In the genomic region with DNA sequence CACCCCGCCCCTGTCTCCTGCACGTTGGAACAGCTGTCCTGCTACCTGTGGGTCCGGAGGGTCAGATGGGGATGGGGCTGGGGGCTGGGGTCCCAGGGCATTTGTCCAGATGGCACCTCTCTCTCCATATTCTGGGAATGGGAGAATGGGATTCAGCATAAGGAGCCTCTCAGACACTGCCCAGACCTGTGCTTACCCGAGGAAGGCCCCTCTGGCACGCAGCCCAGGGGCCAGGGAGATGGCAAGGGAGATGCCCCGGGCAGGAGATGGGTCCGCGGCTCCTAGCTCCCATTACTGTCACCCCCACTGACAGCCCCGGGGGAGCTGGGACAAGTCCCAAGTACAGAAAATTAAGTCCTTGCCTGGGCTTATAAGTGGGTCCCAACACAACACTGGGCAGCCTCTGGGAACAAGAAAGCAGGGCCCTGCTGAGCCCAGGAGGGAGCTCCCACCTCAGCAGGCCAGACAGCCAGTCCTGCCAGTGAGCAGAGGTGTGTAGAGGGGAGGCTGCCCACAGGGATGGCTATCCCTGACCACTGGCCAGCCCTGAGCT, we compare ENCODE assay signal across 8 cellular contexts. TPM values are rescaled to one million over a fixed set of nuclear protein-coding genes. Genes with fewer than 3 reads are reported as not detected.
DNase-seq lines count a peak whose midpoint lies in the region; ATAC-seq and TF ChIP-seq lines count a peak whose summit lies in the region.

No MANE protein-coding gene starts in this region.

- H3K4me1 ChIP-seq in left ventricle myocardium inferior (peaks cover 98% of the 10 kb centered on the region), mammary epithelial cell (ENCODE audit: insufficient read depth, low read length) (peaks cover 65% of the 10 kb centered on the region), mesendoderm (ENCODE audit: control insufficient read depth, low read depth, low read length) (peaks cover 24% of the 10 kb centered on the region), aorta (ENCODE audit: control insufficient read depth in 1 of 2, insufficient read depth in 2 of 2, low read length in 2 of 2) (no peaks in the 10 kb centered on the region)

- CTCF ChIA-PET in mammary epithelial cell (lab: Charles Lee; ENCODE audit: low non-redundant PET), result no interaction called here

- no peak overlapping the region for H3K4me3 Mint-ChIP-seq in naive thymus-derived CD8-positive, alpha-beta T cell

- TF ChIP-seq CTCF in left ventricle myocardium inferior (IDR thresholded peaks at IDR 0.05; ENCODE audit: borderline replicate concordance), result no peak
- TF ChIP-seq CTCF in mammary epithelial cell (conservative IDR thresholded peaks at IDR 0.05 in 1 of 2, IDR thresholded peaks at IDR 0.05 in 1 of 2; ENCODE audit: extremely low read depth in 1 of 2, insufficient read depth in 1 of 2, low read depth in 1 of 2, low read length in 2 of 2), result no peak

- peak overlapping the region; percentile 78 for H3K56ac ChIP-seq in mesendoderm (ENCODE audit: low read length)

- H3K27me3 ChIP-seq in left ventricle myocardium inferior (ENCODE audit: low read depth) (no peaks in the 10 kb centered on the region), mammary epithelial cell (ENCODE audit: insufficient read depth, low read length) (no peaks in the 10 kb centered on the region), mesendoderm (ENCODE audit: insufficient read depth, low read length, poor library complexity) (no peaks in the 10 kb centered on the region), aorta (ENCODE audit: control insufficient read depth in 1 of 2, insufficient read depth in 2 of 2, low read length in 1 of 2) (no peaks in the 10 kb centered on the region)

- peak overlapping the region; percentile 66 for H3K23ac ChIP-seq in mesendoderm (ENCODE audit: low read length)

- H2AFZ ChIP-seq in mammary epithelial cell (ENCODE audit: low read depth, low read length), result no peak overlapping the region

- POLR2A ChIA-PET in naive thymus-derived CD8-positive, alpha-beta T cell (lab: Charles Lee), result interaction anchor here (0.8 to 1.2 kb wide), 2 partner anchors 27 to 41 kb away, joined by 3 read pairs; no protein-coding TSS in a partner anchor

- ATAC-seq in left cardiac atrium, result no peak
- ATAC-seq in aorta (ENCODE audit: low FRiP score), result no peak
- no peak for ATAC-seq in naive thymus-derived CD8-positive, alpha-beta T cell

- H3K27ac ChIP-seq in left ventricle myocardium inferior (replicated peaks) (peak overlapping the region; percentile 82), mammary epithelial cell (ENCODE audit: insufficient read depth, low read depth, low read length) (peak overlapping the region; percentile 23), mesendoderm (ENCODE audit: low read depth, low read length) (peak overlapping the region; percentile 31), aorta (ENCODE audit: low read depth in 1 of 2, low read length in 2 of 2) (peak overlapping the region; percentile 85 to 92)

- H3K9ac ChIP-seq in mammary epithelial cell (ENCODE audit: insufficient read depth, low read length) (no peak overlapping the region), mesendoderm (ENCODE audit: low read length) (peak overlapping the region; percentile 56)

- H3K4me3 ChIP-seq in left ventricle myocardium inferior (peak overlapping the region; percentile 75), mammary epithelial cell (replicated peaks in 1 of 3; ENCODE audit: insufficient read depth in 1 of 3, low read depth in 2 of 3, low read length in 3 of 3) (peak overlapping the region in 2 of 3 experiments; percentile 53 to 54), mesendoderm (ENCODE audit: low read length) (no peak overlapping the region), aorta (ENCODE audit: low read length in 2 of 2) (peak overlapping the region; percentile 33 to 73)

- no peaks in the 10 kb centered on the region for H3K36me3 ChIP-seq in left ventricle myocardium inferior
- H3K36me3 ChIP-seq in mammary epithelial cell (ENCODE audit: insufficient read depth, low read length), result no peaks in the 10 kb centered on the region
- no peaks in the 10 kb centered on the region for H3K36me3 ChIP-seq in mesendoderm (ENCODE audit: control insufficient read depth, insufficient read depth, low read length)
- H3K36me3 ChIP-seq in aorta (ENCODE audit: control insufficient read depth in 1 of 2, insufficient read depth in 2 of 2, low read length in 1 of 2), result no peaks in the 10 kb centered on the region

- H3K36me3 Mint-ChIP-seq in naive thymus-derived CD8-positive, alpha-beta T cell, result peaks cover 0 to 4% (median 0%) of the 10 kb centered on the region in 3 donors

- H4K5ac ChIP-seq in mesendoderm (ENCODE audit: low read length), result no peak overlapping the region

- H3K4ac ChIP-seq in mesendoderm (ENCODE audit: low read depth, low read length), result peak overlapping the region; percentile 25

- peak overlapping the region; percentile 5 for H3K18ac ChIP-seq in mesendoderm (ENCODE audit: low read length)

- peak overlapping the region in 1 of 10 donors; percentile 27 for H3K27ac Mint-ChIP-seq in naive thymus-derived CD8-positive, alpha-beta T cell

- dilution Hi-C loops in mammary epithelial cell (cut with HindIII; ENCODE audit: low sequenced_read_pairs), result loop anchor here (10.0 kb wide), 1 partner anchor 79 kb away; no protein-coding TSS in a partner anchor

- intact Hi-C loops in left ventricle myocardium inferior (cut with micrococcal nuclease) (no loop called here), left cardiac atrium (cut with DNase I) (no loop called here), mammary epithelial cell (cut with micrococcal nuclease) (loop anchor here (2.0 to 10.0 kb wide), 2 partner anchors 19 to 609 kb away; no protein-coding TSS in a partner anchor), aorta (cut with DNase I) (loop anchor here in 1 of 2 donors (5.0 kb wide), 1 partner anchor 56 kb away; a partner anchor contains a TSS)

- H3K9me3 Mint-ChIP-seq in naive thymus-derived CD8-positive, alpha-beta T cell, result no peaks in the 10 kb centered on the region

- no peaks in the 10 kb centered on the region for H3K9me3 ChIP-seq in left ventricle myocardium inferior (replicated peaks)
- H3K9me3 ChIP-seq in mammary epithelial cell (replicated peaks; ENCODE audit: insufficient read depth, low read length), result no peaks in the 10 kb centered on the region
- no peaks in the 10 kb centered on the region for H3K9me3 ChIP-seq in aorta (ENCODE audit: control insufficient read depth, low read length)

- in situ Hi-C loops in mammary epithelial cell (cut with MboI; ENCODE audit: low sequenced_read_pairs in 2 of 2), result no loop called here

- H3K4me2 ChIP-seq in mammary epithelial cell (ENCODE audit: insufficient read depth, low read depth, low read length), result peak overlapping the region; percentile 80
- peak overlapping the region; percentile 34 for H3K4me2 ChIP-seq in mesendoderm (ENCODE audit: low read length)

- H2BK15ac ChIP-seq in mesendoderm (replicated peaks; ENCODE audit: low read depth), result no peak overlapping the region

- no peaks in the 10 kb centered on the region for H4K20me1 ChIP-seq in mammary epithelial cell (ENCODE audit: insufficient read depth, low read length)

- H2BK5ac ChIP-seq in mesendoderm (ENCODE audit: low read length), result peak overlapping the region; percentile 35

- peaks cover 8 to 37% (median 21%) of the 10 kb centered on the region in 4 donors for H3K4me1 Mint-ChIP-seq in naive thymus-derived CD8-positive, alpha-beta T cell

- H3K79me2 ChIP-seq in mammary epithelial cell (ENCODE audit: insufficient read depth, low read length) (peaks cover 12% of the 10 kb centered on the region), mesendoderm (ENCODE audit: control insufficient read depth, insufficient read depth, low read length) (no peaks in the 10 kb centered on the region)

- H2BK120ac ChIP-seq in mesendoderm (ENCODE audit: low read depth, low read length), result no peak overlapping the region

- 0% methylated on average over 2 of the region's 9 CpGs for WGBS in mammary epithelial cell (ENCODE audit: low coverage, missing lambda C conversion rate)
- WGBS in mesendoderm (ENCODE audit: extremely low coverage, insufficient coverage, low lambda C conversion rate), result no CpG with 5 or more reads among the region's 9 CpGs
- 4 to 11% methylated on average over 9 of the region's 9 CpGs for WGBS in aorta, 2 donors

- DNase-seq in left ventricle myocardium inferior, result peak; percentile 18
- no peak for DNase-seq in left cardiac atrium
- peak; percentile 37 for DNase-seq in mammary epithelial cell
- no peak for DNase-seq in mesendoderm
- no peak for DNase-seq in aorta
- DNase-seq in stimulated activated CD4-positive, alpha-beta T cell treated with anti-CD3 and anti-CD28 coated beads, Interleukin-1b, Interleukin-23, amount 100 ng/mL, for 48 hours, result no peak
- no peak for DNase-seq in naive thymus-derived CD8-positive, alpha-beta T cell
- DNase-seq in stimulated activated CD4-positive, alpha-beta T cell treated with anti-CD3 and anti-CD28 coated beads, Interleukin-2, amount 100 ng/mL, for 48 hours, result no peak

- no peaks in the 10 kb centered on the region for H3K27me3 Mint-ChIP-seq in naive thymus-derived CD8-positive, alpha-beta T cell

- H3K79me1 ChIP-seq in mesendoderm (ENCODE audit: low read length), result peaks cover 2% of the 10 kb centered on the region

- BruUV-seq in mammary epithelial cell (replicated peaks; lab: Mats Ljungman, UMichigan), result no TSS peak

- peak overlapping the region; percentile 48 for H2AK5ac ChIP-seq in mesendoderm (ENCODE audit: low read length)

- H4K8ac ChIP-seq in mesendoderm (ENCODE audit: low read depth, low read length), result no peak overlapping the region

RNA-seq across cellular contexts. Expression of a gene that starts 1.8 kb away (rescaled TPM):
- total RNA-seq in left ventricle myocardium inferior (5.5 TPM), left cardiac atrium (10 to 100 TPM; 10.6 to 20.0 TPM), mammary epithelial cell (10 to 100 TPM in 1 of 2 donors, 1 to 10 TPM in 1; 5.0 to 25.5 TPM), aorta (100 to 1,000 TPM in 1 of 2 donors, 10 to 100 TPM in 1; 67.0 to 120 TPM)
- polyA plus RNA-seq in mammary epithelial cell (1.9 TPM), aorta (10 to 100 TPM; 21.7 to 51.3 TPM)
- 0.67 TPM for polyA minus RNA-seq in mammary epithelial cell
- polyA plus RNA-seq in mesendoderm (2013, experiment 1 of 2), result 6.4 TPM
- polyA plus RNA-seq in mesendoderm (2013, experiment 2 of 2), result 6.5 TPM
- under 1 TPM; 0.30 to 0.34 TPM for total RNA-seq in naive thymus-derived CD8-positive, alpha-beta T cell
- under 1 TPM in 1 of 3 donors, not detected in 2; 0.12 TPM for polyA plus RNA-seq in naive thymus-derived CD8-positive, alpha-beta T cell

RNA-seq across cellular contexts. Expression of a gene that starts 22.3 kb away (rescaled TPM):
- total RNA-seq in left ventricle myocardium inferior, result 67.3 TPM
- total RNA-seq in left cardiac atrium, result 10 to 100 TPM; 51.0 to 64.3 TPM
- 10 to 100 TPM; 20.3 to 62.1 TPM for total RNA-seq in mammary epithelial cell
- polyA plus RNA-seq in mammary epithelial cell, result 41.2 TPM
- 3.8 TPM for polyA minus RNA-seq in mammary epithelial cell
- 140 TPM for polyA plus RNA-seq in mesendoderm (2013, experiment 1 of 2)
- polyA plus RNA-seq in mesendoderm (2013, experiment 2 of 2), result 140 TPM
- 10 to 100 TPM; 23.6 to 25.5 TPM for total RNA-seq in aorta
- polyA plus RNA-seq in aorta, result 10 to 100 TPM; 41.7 to 65.2 TPM
- total RNA-seq in naive thymus-derived CD8-positive, alpha-beta T cell, result 10 to 100 TPM; 40.9 to 46.1 TPM
- polyA plus RNA-seq in naive thymus-derived CD8-positive, alpha-beta T cell, result 10 to 100 TPM; 33.6 to 44.4 (median 39.3) TPM

RNA-seq across cellular contexts. Expression of a gene that starts 43.0 kb away (rescaled TPM):
- total RNA-seq in left ventricle myocardium inferior (12.5 TPM), left cardiac atrium (10 to 100 TPM; 15.6 to 19.5 TPM), mammary epithelial cell (10 to 100 TPM; 10.7 to 26.0 TPM), aorta (10 to 100 TPM; 42.6 to 60.1 TPM)
- polyA plus RNA-seq in mammary epithelial cell (8.8 TPM), aorta (10 to 100 TPM; 15.3 to 38.8 TPM)
- polyA minus RNA-seq in mammary epithelial cell, result 36.2 TPM
- 8.8 TPM for polyA plus RNA-seq in mesendoderm (2013, experiment 1 of 2)
- 9.0 TPM for polyA plus RNA-seq in mesendoderm (2013, experiment 2 of 2)
- 100 to 1,000 TPM; 161 to 169 TPM for total RNA-seq in naive thymus-derived CD8-positive, alpha-beta T cell
- 10 to 100 TPM; 44.6 to 79.9 (median 45.5) TPM for polyA plus RNA-seq in naive thymus-derived CD8-positive, alpha-beta T cell

RNA-seq across cellular contexts. Expression of a gene that starts 52.2 kb away (rescaled TPM):
- total RNA-seq in left ventricle myocardium inferior (74.2 TPM), left cardiac atrium (10 to 100 TPM; 44.6 to 48.3 TPM), mammary epithelial cell (10 to 100 TPM; 52.7 to 70.4 TPM), aorta (10 to 100 TPM; 22.7 to 26.6 TPM)
- polyA plus RNA-seq in mammary epithelial cell (55.6 TPM), aorta (10 to 100 TPM; 16.0 to 19.1 TPM)
- 76.3 TPM for polyA minus RNA-seq in mammary epithelial cell
- 53.2 TPM for polyA plus RNA-seq in mesendoderm (2013, experiment 1 of 2)
- 52.7 TPM for polyA plus RNA-seq in mesendoderm (2013, experiment 2 of 2)
- total RNA-seq in naive thymus-derived CD8-positive, alpha-beta T cell, result 10 to 100 TPM; 70.6 to 71.3 TPM
- 10 to 100 TPM; 43.4 to 64.8 (median 45.2) TPM for polyA plus RNA-seq in naive thymus-derived CD8-positive, alpha-beta T cell

RNA-seq across cellular contexts. Expression of a gene that starts 57.6 kb away (rescaled TPM):
- total RNA-seq in left ventricle myocardium inferior (17.2 TPM), left cardiac atrium (10 to 100 TPM; 23.9 to 29.2 TPM), mammary epithelial cell (10 to 100 TPM in 1 of 2 donors, 1 to 10 TPM in 1; 3.3 to 13.5 TPM), aorta (10 to 100 TPM; 37.3 to 72.6 TPM)
- polyA plus RNA-seq in mammary epithelial cell (3.6 TPM), aorta (10 to 100 TPM; 12.3 to 21.3 TPM)
- polyA minus RNA-seq in mammary epithelial cell, result 10.4 TPM
- 6.2 TPM for polyA plus RNA-seq in mesendoderm (2013, experiment 1 of 2)
- 6.5 TPM for polyA plus RNA-seq in mesendoderm (2013, experiment 2 of 2)
- total RNA-seq in naive thymus-derived CD8-positive, alpha-beta T cell, result under 1 TPM in 1 of 2 experiments, not detected in 1; 0.10 TPM
- polyA plus RNA-seq in naive thymus-derived CD8-positive, alpha-beta T cell, result not detected

Comparison
In these comparisons a context has a peak if more than half of its experiments do, and no peak if none do; other contexts are left out.
1. DNase-seq: peak in left ventricle myocardium inferior (single experiment) and mammary epithelial cell (single experiment); none in left cardiac atrium (single experiment), mesendoderm (single experiment), aorta (0 of 2), stimulated activated CD4-positive, alpha-beta T cell treated with anti-CD3 and anti-CD28 coated beads, Interleukin-1b, Interleukin-23, amount 100 ng/mL, for 48 hours (single experiment), naive thymus-derived CD8-positive, alpha-beta T cell (0 of 10) and stimulated activated CD4-positive, alpha-beta T cell treated with anti-CD3 and anti-CD28 coated beads, Interleukin-2, amount 100 ng/mL, for 48 hours (0 of 2).
2. H3K27ac ChIP-seq: peak in every context shown above with its lines; median percentile 88 in aorta; 82 in left ventricle myocardium inferior; 31 in mesendoderm; 23 in mammary epithelial cell.